ENCODE assay signal across 14 cellular contexts in the genomic region with DNA sequence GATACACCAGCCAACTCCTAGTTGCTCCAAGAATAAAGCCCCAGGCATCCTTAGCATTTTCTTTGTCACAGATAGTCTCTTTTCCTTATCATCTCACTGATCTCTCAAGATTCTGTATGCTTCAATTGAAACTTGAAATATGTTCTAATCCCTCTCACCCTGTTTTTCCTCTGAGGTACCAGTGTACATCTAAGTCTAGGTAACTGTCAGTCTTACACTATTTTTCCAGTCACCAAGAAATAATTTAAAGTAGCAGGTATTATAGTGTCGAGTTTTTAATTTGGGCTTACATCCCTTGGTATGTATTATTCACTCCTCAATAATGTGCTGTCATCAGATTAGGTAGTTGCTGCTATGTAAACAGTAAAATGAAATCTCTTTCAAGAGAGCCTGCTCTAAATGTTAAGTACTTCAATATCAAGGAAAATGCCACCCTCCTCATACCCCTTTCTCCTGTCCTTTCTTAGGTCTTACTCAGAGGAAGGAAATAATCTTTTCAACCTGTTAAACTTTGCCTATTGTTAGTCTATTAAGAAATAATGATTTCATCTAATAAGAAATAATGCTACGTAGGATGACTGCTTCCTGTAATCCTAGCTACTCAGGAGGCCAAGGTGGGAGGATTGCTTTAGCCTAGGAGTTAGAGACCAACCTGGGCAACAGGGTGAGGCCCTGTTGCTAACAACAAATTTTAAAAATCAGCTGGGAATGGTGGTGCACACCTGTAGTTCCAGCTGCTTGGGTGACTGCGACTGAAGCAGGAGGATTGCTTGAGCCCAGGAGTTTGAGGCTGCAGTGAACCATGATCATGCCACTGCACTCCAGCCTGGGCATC. TPM values are rescaled to one million over a fixed set of nuclear protein-coding genes. Genes with fewer than 3 reads are reported as not detected.
DNase-seq lines count a peak whose midpoint lies in the region; FAIRE-seq and TF ChIP-seq lines count a peak whose summit lies in the region.
"Had no signal": no experiment of that assay in that cellular context is flagged by ENCODE, and none has a peak within 500 bp of the region (broad histone marks: within the 10 kb centered on the region; RNA-seq: fewer than 3 reads in every experiment).

No MANE protein-coding gene starts in this region.

- no peak overlapping the region for H4K5ac ChIP-seq in H9 (ENCODE audit: insufficient read length, low read depth, low read length)

- DNase-seq in CD8-positive, alpha-beta memory T cell: no peak
- DNase-seq in OCI-M1 (lab: John Stamatoyannopoulos, UW) (peak; percentile 30), endothelial cell of umbilical vein (ENCODE audit: low read depth, low spot score) (peak; percentile 70), nephron progenitor cell (no peak), H9 (no peak), inferior parietal cortex (ENCODE audit: extremely low spot score) (no peak), GM13977 (ENCODE audit: low spot score) (no peak), SIG-M5 (lab: John Stamatoyannopoulos, UW) (no peak)
- DNase-seq: activated CD4-positive, alpha-beta T cell treated with anti-CD3 and anti-CD28 coated beads for 1 hour; activated T-cell treated with anti-CD3 and anti-CD28 coated beads, Interleukin-2, amount 50 U/mL, for 72 hours; esophagus squamous epithelium; NCI-H1092; NCI-H524 had no signal

- no peak for TF ChIP-seq POLR2A in endothelial cell of umbilical vein (IDR thresholded peaks at IDR 0.05; ENCODE audit: low read depth, low read length)

- H3K4me2 ChIP-seq in endothelial cell of umbilical vein (ENCODE audit: insufficient read depth, low read length): peak overlapping the region; percentile 32
- no peak overlapping the region for H3K4me2 ChIP-seq in H9 (ENCODE audit: insufficient read depth, insufficient read length, low read length)
- H3K4me2 ChIP-seq: neural progenitor cell had no signal

- in situ Hi-C loops in GM13977 (cut with MboI; ENCODE audit: low pct_unique_long_range_greater_than_20kb, low sequenced_read_pairs, unreplicated experiment): no loop called here

- H3K23ac ChIP-seq in H9 (ENCODE audit: insufficient read length, low read depth, low read length): no peak overlapping the region

- no peak overlapping the region for H3K56ac ChIP-seq in H9 (ENCODE audit: insufficient read length, low read depth, low read length)

- TF ChIP-seq CTCF in endothelial cell of umbilical vein (IDR thresholded peaks at IDR 0.05; ENCODE audit: extremely low read depth in 1 of 2, insufficient read depth in 1 of 2, low read depth in 1 of 2, low read length in 2 of 2) (no peak), nephron progenitor cell (IDR thresholded peaks at IDR 0.05) (no peak), H9 (conservative IDR thresholded peaks at IDR 0.05) (no peak), GM13977 (IDR thresholded peaks at IDR 0.05; ENCODE audit: extremely low read depth, insufficient read depth, missing control alignments) (no peak)

- no peak for FAIRE-seq in endothelial cell of umbilical vein (lab: Jason Lieb, UNC)

- H3K79me1 ChIP-seq in H9 (ENCODE audit: insufficient read depth, low read depth, low read length, poor library complexity, severe bottlenecking): no peaks in the 10 kb centered on the region

- intact Hi-C loops in endothelial cell of umbilical vein (cut with micrococcal nuclease): loop anchor here (1.0 to 2.0 kb wide), 4 partner anchors 9 to 76 kb away; no protein-coding TSS in a partner anchor

- H3K4me1 Mint-ChIP-seq in CD8-positive, alpha-beta memory T cell: peaks cover 37 to 68% (median 61%) of the 10 kb centered on the region in 3 donors
- peaks cover 17% of the 10 kb centered on the region for H3K4me1 Mint-ChIP-seq in nephron progenitor cell
- H3K4me1 Mint-ChIP-seq in H9: peaks cover 16% of the 10 kb centered on the region in 2 experiments
- H3K4me1 Mint-ChIP-seq: neural progenitor cell had no signal

- BruUV-seq in endothelial cell of umbilical vein (replicated peaks; lab: Mats Ljungman, UMichigan): TSS peak; percentile 68

- H3K9me1 ChIP-seq in endothelial cell of umbilical vein (replicated peaks; ENCODE audit: control insufficient read depth, extremely low read depth, insufficient read depth, low read length): no peaks in the 10 kb centered on the region

- no peaks in the 10 kb centered on the region for H4K20me1 ChIP-seq in endothelial cell of umbilical vein (replicated peaks; ENCODE audit: control insufficient read depth, extremely low read depth, insufficient read depth, low read length)
- H4K20me1 ChIP-seq in H9 (ENCODE audit: control insufficient read depth, insufficient read depth, insufficient read length): no peaks in the 10 kb centered on the region

- no CpG with 5 or more reads among the region's 3 CpGs for WGBS in H9 (ENCODE audit: extremely low coverage, insufficient read length, low lambda C conversion rate)

- no peak overlapping the region for H2AK5ac ChIP-seq in H9 (ENCODE audit: insufficient read length, low read length)

- no peak overlapping the region for H2BK15ac ChIP-seq in H9 (ENCODE audit: low read depth, low read length)

- H3K27me3 Mint-ChIP-seq in CD8-positive, alpha-beta memory T cell: no peaks in the 10 kb centered on the region
- H3K27me3 Mint-ChIP-seq in nephron progenitor cell (ENCODE audit: low read depth, poor library complexity) (no peaks in the 10 kb centered on the region), H9 (ENCODE audit: low read depth) (no peaks in the 10 kb centered on the region)

- H3K23me2 ChIP-seq in H9 (ENCODE audit: insufficient read length, low read depth, low read length, poor library complexity, severe bottlenecking): no peaks in the 10 kb centered on the region

- H3K14ac ChIP-seq in H9 (ENCODE audit: insufficient read depth, low read length): no peak overlapping the region

- peaks cover 0 to 6% (median 1%) of the 10 kb centered on the region in 3 donors for H3K36me3 Mint-ChIP-seq in CD8-positive, alpha-beta memory T cell
- H3K36me3 Mint-ChIP-seq in nephron progenitor cell (ENCODE audit: low read depth) (peaks cover 55% of the 10 kb centered on the region), H9 (ENCODE audit: insufficient read depth in 1 of 3, low read depth in 3 of 3) (peaks cover 0 to 2% (median 0%) of the 10 kb centered on the region in 3 experiments; a peak in 3 of 7 replicates)

- no peak overlapping the region for H3K4ac ChIP-seq in H9 (ENCODE audit: low read depth, low read length)

- dilution Hi-C loops in endothelial cell of umbilical vein (cut with MboI; ENCODE audit: extremely low pct_ligation_motif_present, low sequenced_read_pairs): no loop called here

- POLR2A ChIA-PET in CD8-positive, alpha-beta memory T cell (lab: Charles Lee): no interaction called here
- POLR2A ChIA-PET in endothelial cell of umbilical vein (lab: Charles Lee): no interaction called here

- no peak overlapping the region for H4K8ac ChIP-seq in H9 (replicated peaks; ENCODE audit: insufficient read length, low read depth, low read length)

- H2BK12ac ChIP-seq in H9 (ENCODE audit: insufficient read length, low read depth, low read length): no peak overlapping the region

- H2AFZ ChIP-seq in endothelial cell of umbilical vein (ENCODE audit: low read depth, low read length): no peak overlapping the region
- H2AFZ ChIP-seq in H9 (ENCODE audit: low read length): no peak overlapping the region
- H2AFZ ChIP-seq: neural progenitor cell had no signal

- H3K79me2 ChIP-seq in endothelial cell of umbilical vein (ENCODE audit: control insufficient read depth, insufficient read depth, low read length) (peaks cover 78% of the 10 kb centered on the region), H9 (ENCODE audit: insufficient read depth, low read length) (peaks cover 2% of the 10 kb centered on the region; the same call in 1 of the 2 replicates)

- no peaks in the 10 kb centered on the region for H3K27me3 ChIP-seq in CD8-positive, alpha-beta memory T cell (ENCODE audit: insufficient read depth, low read length, poor library complexity, severe bottlenecking)
- H3K27me3 ChIP-seq in endothelial cell of umbilical vein (ENCODE audit: control insufficient read depth in 2 of 2, insufficient read depth in 2 of 2, low read length in 2 of 2) (no peaks in the 10 kb centered on the region), H9 (ENCODE audit: insufficient read depth, low read length) (no peaks in the 10 kb centered on the region)
- H3K27me3 ChIP-seq: esophagus squamous epithelium, neural progenitor cell had no signal

- H3K9ac ChIP-seq in endothelial cell of umbilical vein (replicated peaks; ENCODE audit: extremely low read depth, insufficient read depth, low read length) (peak overlapping the region; percentile 40), H9 (ENCODE audit: extremely low read depth, insufficient read length, low read length) (no peak overlapping the region)
- H3K9ac ChIP-seq: neural progenitor cell had no signal

- no peak overlapping the region for H3K4me3 Mint-ChIP-seq in CD8-positive, alpha-beta memory T cell
- no peak overlapping the region for H3K4me3 Mint-ChIP-seq in nephron progenitor cell
- no peak overlapping the region for H3K4me3 Mint-ChIP-seq in H9
- H3K4me3 Mint-ChIP-seq: activated T-cell treated with anti-CD3 and anti-CD28 coated beads, Interleukin-2, amount 50 U/mL, for 72 hours; neural progenitor cell had no signal

- H3T11ph ChIP-seq in H9 (ENCODE audit: low read length): no peak overlapping the region

- H3K27ac Mint-ChIP-seq in CD8-positive, alpha-beta memory T cell: peak overlapping the region in 6 of 8 donors; percentile 6 to 63 (median 9)
- peak overlapping the region; percentile 87 for H3K27ac Mint-ChIP-seq in nephron progenitor cell
- H3K27ac Mint-ChIP-seq in H9: peak overlapping the region in 1 of 3 experiments; percentile 59; a peak in 5 of 7 replicates
- H3K27ac Mint-ChIP-seq: activated T-cell treated with anti-CD3 and anti-CD28 coated beads, Interleukin-2, amount 50 U/mL, for 72 hours; neural progenitor cell had no signal

- H2BK120ac ChIP-seq in H9 (ENCODE audit: low read depth, low read length, poor library complexity, severe bottlenecking): no peak overlapping the region

- no peaks in the 10 kb centered on the region for H3K9me3 ChIP-seq in CD8-positive, alpha-beta memory T cell (ENCODE audit: low read length)
- H3K9me3 ChIP-seq in endothelial cell of umbilical vein (replicated peaks; ENCODE audit: control insufficient read depth, insufficient read depth, low read length) (no peaks in the 10 kb centered on the region), H9 (ENCODE audit: control insufficient read depth, low read depth, low read length) (no peaks in the 10 kb centered on the region)
- H3K9me3 ChIP-seq: esophagus squamous epithelium had no signal

- H3K27ac ChIP-seq in CD8-positive, alpha-beta memory T cell (ENCODE audit: low read depth, low read length): no peak overlapping the region
- H3K27ac ChIP-seq in endothelial cell of umbilical vein (ENCODE audit: insufficient read depth, low read depth, low read length) (peak overlapping the region; percentile 84), H9 (ENCODE audit: insufficient read length, low read depth, low read length) (no peak overlapping the region)
- H3K27ac ChIP-seq: esophagus squamous epithelium, neural progenitor cell had no signal

- H2BK5ac ChIP-seq in H9 (ENCODE audit: insufficient read length, low read length): no peak overlapping the region

- CTCF ChIA-PET in CD8-positive, alpha-beta memory T cell (lab: Charles Lee): no interaction called here
- CTCF ChIA-PET in endothelial cell of umbilical vein (lab: Charles Lee): interaction anchor here (1.0 to 1.4 kb wide), 3 partner anchors 9 to 48 kb away, joined by 3 to 5 read pairs (median 3); no protein-coding TSS in a partner anchor

- H3K4me3 ChIP-seq in CD8-positive, alpha-beta memory T cell (ENCODE audit: low read length): no peak overlapping the region
- H3K4me3 ChIP-seq in endothelial cell of umbilical vein (replicated peaks in 1 of 3; ENCODE audit: insufficient read depth in 1 of 3, low read depth in 1 of 3, low read length in 3 of 3): no peak overlapping the region
- H3K4me3 ChIP-seq: esophagus squamous epithelium, neural progenitor cell had no signal

- no peaks in the 10 kb centered on the region for H3K36me3 ChIP-seq in CD8-positive, alpha-beta memory T cell (ENCODE audit: insufficient read depth, low read length)
- H3K36me3 ChIP-seq in endothelial cell of umbilical vein (ENCODE audit: control insufficient read depth in 2 of 2, extremely low read depth in 1 of 2, insufficient read depth in 2 of 2, low read length in 2 of 2): peaks cover 0 to under 1% of the 10 kb centered on the region in 2 experiments
- H3K36me3 ChIP-seq: esophagus squamous epithelium, neural progenitor cell had no signal

- no peaks in the 10 kb centered on the region for H3K9me3 Mint-ChIP-seq in CD8-positive, alpha-beta memory T cell
- H3K9me3 Mint-ChIP-seq in nephron progenitor cell (no peaks in the 10 kb centered on the region), H9 (no peaks in the 10 kb centered on the region)
- H3K9me3 Mint-ChIP-seq: activated T-cell treated with anti-CD3 and anti-CD28 coated beads, Interleukin-2, amount 50 U/mL, for 72 hours; neural progenitor cell had no signal

- H2BK20ac ChIP-seq in H9 (ENCODE audit: low read depth, low read length, poor library complexity, severe bottlenecking): no peak overlapping the region

- H3K4me1 ChIP-seq in CD8-positive, alpha-beta memory T cell (ENCODE audit: insufficient read depth, low read length): peaks cover 4% of the 10 kb centered on the region
- H3K4me1 ChIP-seq in endothelial cell of umbilical vein (ENCODE audit: control insufficient read depth, extremely low read depth, insufficient read depth, low read length): peaks cover 60% of the 10 kb centered on the region
- H3K4me1 ChIP-seq in H9 (ENCODE audit: insufficient read depth, low read length): no peaks in the 10 kb centered on the region
- H3K4me1 ChIP-seq: neural progenitor cell had no signal

- H4K91ac ChIP-seq in H9 (ENCODE audit: insufficient read length, low read depth, low read length): no peak overlapping the region

- H3K18ac ChIP-seq in H9 (ENCODE audit: insufficient read length, low read depth, low read length): no peak overlapping the region

RNA-seq across cellular contexts. Expression of a gene that starts 39.8 kb away (rescaled TPM):
- total RNA-seq in CD8-positive, alpha-beta memory T cell: 10 to 100 TPM; 20.9 to 22.3 TPM
- polyA plus RNA-seq in CD8-positive, alpha-beta memory T cell: 11.9 TPM
- 43.9 and 50.9 TPM in 2 replicates for total RNA-seq in endothelial cell of umbilical vein
- 5.9 and 7.6 TPM in 2 replicates for polyA plus RNA-seq in endothelial cell of umbilical vein
- 11.3 and 11.7 TPM in 2 replicates for polyA plus RNA-seq in endothelial cell of umbilical vein (2011; cell fraction: cytosol; rRNA removed)
- 45.7 and 53.1 TPM in 2 replicates for polyA plus RNA-seq in endothelial cell of umbilical vein (2011; cell fraction: nucleus; rRNA removed)
- polyA plus RNA-seq in endothelial cell of umbilical vein (2012): 22.3 and 30.9 TPM in 2 replicates
- 23.5 and 31.4 TPM in 2 replicates for polyA minus RNA-seq in endothelial cell of umbilical vein
- polyA minus RNA-seq in endothelial cell of umbilical vein (2011; cell fraction: cytosol; rRNA and poly(A)+ RNA removed): 22.4 TPM
- 135 and 141 TPM in 2 replicates for polyA minus RNA-seq in endothelial cell of umbilical vein (2011; cell fraction: nucleus; rRNA and poly(A)+ RNA removed)
- 25.4 and 26.5 TPM in 2 replicates for total RNA-seq in H9 (2021)

Comparison
In these comparisons a context has a peak if more than half of its experiments do, and no peak if none do; other contexts are left out.
1. DNase-seq: peak in OCI-M1 (single experiment) and endothelial cell of umbilical vein (single experiment); none in CD8-positive, alpha-beta memory T cell (0 of 5), nephron progenitor cell (single experiment), H9 (single experiment), inferior parietal cortex (single experiment), GM13977 (single experiment) and SIG-M5 (single experiment).